24 cellular contexts compared by ENCODE assay signal in genomic region chr1:22860883-22861385, GRCh38.
"Had no signal": no experiment of that assay in that cellular context is flagged by ENCODE, and none has a peak within 500 bp of the region (broad histone marks: within the 10 kb centered on the region; RNA-seq: fewer than 3 reads in every experiment).

No MANE protein-coding gene starts in this region.

- H3K4me3 Mint-ChIP-seq: activated B cell treated with CpG ODN at 0.5 μM for 24 hours; activated CD8-positive, alpha-beta T cell treated with anti-CD3 and anti-CD28 coated beads for 36 hours; activated naive CD4-positive, alpha-beta T cell treated with anti-CD3 and anti-CD28 coated beads, Interleukin-2, amount 50 U/mL, for 24 hours; activated naive CD8-positive, alpha-beta T cell treated with anti-CD3 and anti-CD28 coated beads, Interleukin-2, amount 50 U/mL, for 24 hours; effector memory CD8-positive, alpha-beta T cell; natural killer cell treated with Interleukin-12 subunit alpha and Interleukin-12 subunit beta and Interleukin-15 and Interleukin-18, amount 100 ng/mL, for 72 hours; stimulated activated naive B cell treated with anti-CD40 and anti-IgM and Interleukin-4, amounts not matched to agents 10 μg/mL and 1 μg/mL and 100 μg/mL, for 72 hours; T-helper 2 cell treated with Interferon-gamma antibody and Interleukin-4, amounts not matched to agents 5 μg/mL and 100 μg/mL, for 36 hours had no signal

- H3K27ac Mint-ChIP-seq: activated B cell treated with CpG ODN at 0.5 μM for 24 hours; activated CD8-positive, alpha-beta T cell treated with anti-CD3 and anti-CD28 coated beads for 36 hours; activated naive CD4-positive, alpha-beta T cell treated with anti-CD3 and anti-CD28 coated beads, Interleukin-2, amount 50 U/mL, for 24 hours; activated naive CD8-positive, alpha-beta T cell treated with anti-CD3 and anti-CD28 coated beads, Interleukin-2, amount 50 U/mL, for 24 hours; activated T-helper 2 cell treated with anti-CD3 and anti-CD28 coated beads, Interferon-gamma antibody, Interleukin-2, Interleukin-4, amounts not matched to agents 10 μg/mL and 5 μg/mL and 100 μg/mL, durations not matched to agents 14 hours and 24 hours and 36 hours; effector memory CD8-positive, alpha-beta T cell; natural killer cell treated with Interleukin-12 subunit alpha and Interleukin-12 subunit beta and Interleukin-15 and Interleukin-18, amount 100 ng/mL, for 72 hours; stimulated activated naive B cell treated with anti-CD40 and anti-IgM and Interleukin-4, amounts not matched to agents 10 μg/mL and 1 μg/mL and 100 μg/mL, for 72 hours; T-helper 2 cell treated with Interferon-gamma antibody and Interleukin-4, amounts not matched to agents 5 μg/mL and 100 μg/mL, for 36 hours had no signal

- DNase-seq: activated B cell treated with CpG ODN at 0.5 μM for 24 hours; activated CD4-positive, alpha-beta T cell treated with anti-CD3 and anti-CD28 coated beads, Interleukin-2, amount 50 U/mL, for 1 hour; activated CD8-positive, alpha-beta T cell treated with anti-CD3 and anti-CD28 coated beads for 36 hours; activated naive CD8-positive, alpha-beta T cell treated with anti-CD3 and anti-CD28 coated beads, Interleukin-2, amount 50 U/mL, for 24 hours; activated T-cell treated with anti-CD3 and anti-CD28 coated beads, Interleukin-2, amount 50 U/mL, for 48 hours; cerebellar nuclear complex; effector memory CD8-positive, alpha-beta T cell; erythroblast; kidney; lower lobe of right lung; mesendoderm; mucosa of descending colon; right cardiac atrium; stimulated activated CD4-positive, alpha-beta T cell treated with anti-CD3 and anti-CD28 coated beads, Interleukin-15, amount 100 ng/mL, for 24 hours; stimulated activated CD4-positive, alpha-beta T cell treated with anti-CD3 and anti-CD28 coated beads, Interleukin-2, amount 100 ng/mL, for 24 hours; stimulated activated naive B cell treated with anti-CD40 and anti-IgM and Interleukin-4, amounts not matched to agents 10 μg/mL and 1 μg/mL and 100 μg/mL, for 72 hours; stomach; T-helper 1 cell; transverse colon had no signal

- ATAC-seq: activated CD8-positive, alpha-beta T cell treated with anti-CD3 and anti-CD28 coated beads for 36 hours; activated naive CD8-positive, alpha-beta T cell treated with anti-CD3 and anti-CD28 coated beads, Interleukin-2, amount 50 U/mL, for 24 hours; effector memory CD8-positive, alpha-beta T cell; gastroesophageal sphincter; lower lobe of right lung; mucosa of descending colon; natural killer cell treated with Interleukin-12 subunit alpha and Interleukin-12 subunit beta and Interleukin-15 and Interleukin-18, amount 100 ng/mL, for 72 hours; right cardiac atrium; stimulated activated naive B cell treated with anti-CD40 and anti-IgM and Interleukin-4, amounts not matched to agents 10 μg/mL and 1 μg/mL and 100 μg/mL, for 72 hours had no signal

- H3K4me1 Mint-ChIP-seq: activated naive CD4-positive, alpha-beta T cell treated with anti-CD3 and anti-CD28 coated beads, Interleukin-2, amount 50 U/mL, for 24 hours; activated naive CD8-positive, alpha-beta T cell treated with anti-CD3 and anti-CD28 coated beads, Interleukin-2, amount 50 U/mL, for 24 hours had no signal

- H3K9me3 Mint-ChIP-seq: activated B cell treated with CpG ODN at 0.5 μM for 24 hours; activated CD8-positive, alpha-beta T cell treated with anti-CD3 and anti-CD28 coated beads for 36 hours; activated naive CD4-positive, alpha-beta T cell treated with anti-CD3 and anti-CD28 coated beads, Interleukin-2, amount 50 U/mL, for 24 hours; activated naive CD8-positive, alpha-beta T cell treated with anti-CD3 and anti-CD28 coated beads, Interleukin-2, amount 50 U/mL, for 24 hours; activated T-helper 2 cell treated with anti-CD3 and anti-CD28 coated beads, Interferon-gamma antibody, Interleukin-2, Interleukin-4, amounts not matched to agents 10 μg/mL and 5 μg/mL and 100 μg/mL, durations not matched to agents 14 hours and 24 hours and 36 hours; effector memory CD8-positive, alpha-beta T cell; natural killer cell treated with Interleukin-12 subunit alpha and Interleukin-12 subunit beta and Interleukin-15 and Interleukin-18, amount 100 ng/mL, for 72 hours; stimulated activated naive B cell treated with anti-CD40 and anti-IgM and Interleukin-4, amounts not matched to agents 10 μg/mL and 1 μg/mL and 100 μg/mL, for 72 hours; T-helper 2 cell treated with Interferon-gamma antibody and Interleukin-4, amounts not matched to agents 5 μg/mL and 100 μg/mL, for 36 hours had no signal

- H3K27me3 Mint-ChIP-seq: activated CD8-positive, alpha-beta T cell treated with anti-CD3 and anti-CD28 coated beads for 36 hours; natural killer cell treated with Interleukin-12 subunit alpha and Interleukin-12 subunit beta and Interleukin-15 and Interleukin-18, amount 100 ng/mL, for 72 hours had no signal

- H3K36me3 Mint-ChIP-seq: activated naive CD4-positive, alpha-beta T cell treated with anti-CD3 and anti-CD28 coated beads, Interleukin-2, amount 50 U/mL, for 24 hours; natural killer cell treated with Interleukin-12 subunit alpha and Interleukin-12 subunit beta and Interleukin-15 and Interleukin-18, amount 100 ng/mL, for 72 hours; stimulated activated naive B cell treated with anti-CD40 and anti-IgM and Interleukin-4, amounts not matched to agents 10 μg/mL and 1 μg/mL and 100 μg/mL, for 72 hours had no signal
